1 cellular context compared by ENCODE assay signal in genomic region chr14:74593241-74593985, GRCh38.
TF ChIP-seq lines count a peak whose summit lies in the region.

No MANE protein-coding gene starts in this region.

TF ChIP-seq in WTC11, 78 proteins besides CTCF, POLR2A, EP300 and RAD21 (continued from another document):
- TF ChIP-seq USF2 (CRISPR knock-in tag; IDR thresholded peaks at IDR 0.05): no peak
